14 cellular contexts compared by ENCODE assay signal in the genomic region with DNA sequence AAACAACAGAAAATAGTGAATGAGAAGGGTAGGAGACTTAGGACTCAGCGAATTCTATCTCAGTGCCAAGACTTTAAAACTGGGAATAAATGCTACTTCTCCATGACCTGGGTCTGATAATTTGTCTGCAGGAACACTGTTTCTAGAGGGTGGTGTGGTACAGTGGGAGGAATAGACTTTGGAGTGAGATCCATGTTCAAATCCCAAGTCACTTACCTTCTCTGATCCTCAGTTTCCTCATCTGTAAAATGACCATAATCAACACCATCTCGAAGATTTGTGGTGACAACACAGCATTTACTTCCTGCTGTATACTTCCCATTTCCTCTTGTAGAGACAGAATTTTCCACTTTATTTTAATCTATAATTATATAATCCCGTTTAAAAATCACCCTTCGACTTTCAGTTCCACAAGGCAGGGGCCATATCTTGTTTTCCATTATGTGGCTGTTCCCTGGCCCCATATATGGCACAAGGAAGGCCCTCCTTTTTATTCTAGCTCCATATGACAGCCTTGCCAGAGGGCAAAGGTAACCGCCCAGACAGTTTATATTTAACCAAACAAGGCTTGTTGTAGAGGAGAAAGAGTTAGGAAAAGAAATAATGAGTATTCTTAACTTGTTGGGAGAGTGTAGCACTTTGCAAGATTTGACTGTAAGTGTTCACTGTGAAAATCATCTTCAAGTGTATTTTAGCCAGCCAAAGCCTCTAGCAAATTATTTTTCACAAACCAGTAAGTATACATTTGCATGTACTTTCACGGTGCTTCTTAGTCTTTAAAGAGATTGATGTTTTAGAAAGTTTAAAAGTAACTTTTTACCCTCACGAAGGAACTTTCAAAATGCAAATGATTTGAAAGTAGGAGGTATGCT.
A peak's percentile ranks its signal among the peaks of the same experiment; 100 is the strongest.
DNase-seq lines count a peak whose midpoint lies in the region; ATAC-seq and FAIRE-seq lines count a peak whose summit lies in the region.
"Had no signal": no experiment of that assay in that cellular context is flagged by ENCODE, and none has a peak within 500 bp of the region (broad histone marks: within the 10 kb centered on the region; RNA-seq: fewer than 3 reads in every experiment).

No MANE protein-coding gene starts in this region.

- H3K9me3 ChIP-seq in duodenal mucosa (ENCODE audit: control insufficient read depth in 1 of 2, low read length in 2 of 2), result no peaks in the 10 kb centered on the region

- no peak overlapping the region for H3K27ac ChIP-seq in duodenal mucosa (ENCODE audit: low read depth, low read length)

- CTCF ChIA-PET in activated naive CD4-positive, alpha-beta T cell treated with anti-CD3 and anti-CD28 coated beads, Interleukin-2, amount 10 ng/mL, durations not matched to agents 7 days and 5 days (lab: Charles Lee), result no interaction called here

- no peaks in the 10 kb centered on the region for H3K9me3 Mint-ChIP-seq in activated naive CD4-positive, alpha-beta T cell treated with anti-CD3 and anti-CD28 coated beads, Interleukin-2, amount 10 ng/mL, durations not matched to agents 7 days and 5 days
- H3K9me3 Mint-ChIP-seq: neural crest cell had no signal

- H3K27me3 ChIP-seq in duodenal mucosa (ENCODE audit: control insufficient read depth in 1 of 2, insufficient read depth in 2 of 2, low read length in 2 of 2), result no peaks in the 10 kb centered on the region

- FAIRE-seq in RCC 7860 (lab: Jason Lieb, UNC), result no peak
- FAIRE-seq: urothelium cell line had no signal

- no peak overlapping the region for H3K9ac ChIP-seq in duodenal mucosa (ENCODE audit: low read depth in 1 of 2, low read length in 2 of 2)

- H3K4me3 Mint-ChIP-seq in activated naive CD4-positive, alpha-beta T cell treated with anti-CD3 and anti-CD28 coated beads, Interleukin-2, amount 10 ng/mL, durations not matched to agents 7 days and 5 days, result no peak overlapping the region
- H3K4me3 Mint-ChIP-seq: neural crest cell had no signal

- H3K27ac Mint-ChIP-seq in activated naive CD4-positive, alpha-beta T cell treated with anti-CD3 and anti-CD28 coated beads, Interleukin-2, amount 10 ng/mL, durations not matched to agents 7 days and 5 days, result no peak overlapping the region

- no peak for DNase-seq in iPS-NIHi11 (ENCODE audit: low spot score)
- DNase-seq in activated naive CD4-positive, alpha-beta T cell treated with anti-CD3 and anti-CD28 coated beads, Interleukin-2, amount 10 ng/mL, durations not matched to agents 7 days and 5 days, result no peak
- DNase-seq in RCC 7860 (ENCODE audit: low spot score), result no peak
- DNase-seq in NCI-H2029 (lab: John Stamatoyannopoulos, UW), result no peak
- DNase-seq: activated CD4-positive, alpha-beta T cell treated with anti-CD3 and anti-CD28 coated beads for 48 hours; activated naive CD4-positive, alpha-beta T cell; DMS53; NCI-H1436 treated with DMSO at 0.1 percent for 48 hours had no signal

- H3K36me3 Mint-ChIP-seq in activated naive CD4-positive, alpha-beta T cell treated with anti-CD3 and anti-CD28 coated beads, Interleukin-2, amount 10 ng/mL, durations not matched to agents 7 days and 5 days, result no peaks in the 10 kb centered on the region

- peaks cover 7% of the 10 kb centered on the region for H3K27me3 Mint-ChIP-seq in activated naive CD4-positive, alpha-beta T cell treated with anti-CD3 and anti-CD28 coated beads, Interleukin-2, amount 10 ng/mL, durations not matched to agents 7 days and 5 days

- no peaks in the 10 kb centered on the region for H3K4me1 Mint-ChIP-seq in activated naive CD4-positive, alpha-beta T cell treated with anti-CD3 and anti-CD28 coated beads, Interleukin-2, amount 10 ng/mL, durations not matched to agents 7 days and 5 days

- ATAC-seq in GM18508 (IDR thresholded peaks at IDR 0.05; ENCODE audit: insufficient read depth, unreplicated experiment) (peak; percentile 62), GM21367 (IDR thresholded peaks at IDR 0.05; ENCODE audit: unreplicated experiment) (peak; percentile 61), HG03025 (IDR thresholded peaks at IDR 0.05; ENCODE audit: low FRiP score, unreplicated experiment) (peak; percentile 53)

- H3K36me3 ChIP-seq in duodenal mucosa (ENCODE audit: control insufficient read depth in 1 of 2, insufficient read depth in 2 of 2, low read length in 2 of 2), result no peaks in the 10 kb centered on the region

- peak overlapping the region; percentile 4 to 30 for H3K4me3 ChIP-seq in duodenal mucosa (ENCODE audit: low read depth in 1 of 2, low read length in 2 of 2)

- H3K4me1 ChIP-seq in duodenal mucosa (ENCODE audit: control insufficient read depth in 1 of 2, insufficient read depth in 2 of 2, low read length in 2 of 2), result peaks cover 8 to 12% of the 10 kb centered on the region in 2 donors
